ENCODE assay signal across 8 cellular contexts in the genomic region with DNA sequence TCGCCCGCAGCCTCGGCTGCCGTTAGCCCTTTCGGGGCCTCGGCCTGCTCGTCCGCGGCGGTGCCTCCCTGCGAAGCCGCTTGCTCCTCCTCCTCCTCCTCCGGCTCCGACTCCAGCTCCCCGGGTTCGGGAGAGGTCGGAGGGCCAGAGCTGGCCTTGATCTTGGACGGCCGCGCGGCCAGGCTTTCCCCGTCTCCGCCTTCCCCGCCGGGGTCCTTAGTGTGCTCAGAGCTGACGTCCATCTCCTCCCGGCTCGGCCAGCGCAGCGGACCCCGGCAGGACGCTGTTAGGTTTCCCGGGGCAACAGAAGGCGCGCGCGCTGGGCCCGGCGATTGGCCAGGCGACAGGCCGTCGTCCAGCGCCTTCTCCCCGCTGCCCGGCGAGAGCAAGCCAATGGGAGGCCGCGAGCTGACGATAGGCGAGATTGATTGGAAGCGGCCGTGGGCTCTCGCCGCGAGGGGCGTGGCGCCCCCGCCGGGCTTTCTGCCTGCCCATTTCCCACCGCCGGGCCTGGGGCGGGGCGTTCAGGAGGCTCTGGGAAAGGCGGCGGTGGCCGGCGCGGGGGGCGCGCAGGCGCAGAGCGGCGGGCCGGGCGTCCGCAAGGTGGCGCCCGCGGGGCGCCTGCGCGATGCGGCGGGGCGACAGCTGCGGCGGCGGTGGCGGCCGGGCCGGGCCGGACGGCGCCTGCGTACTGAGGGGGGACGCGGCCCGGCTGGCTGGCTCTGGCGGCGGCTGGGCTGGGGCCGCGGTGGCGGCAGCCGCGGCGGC. TPM values are rescaled to one million over a fixed set of nuclear protein-coding genes. Genes with fewer than 3 reads are reported as not detected.
DNase-seq lines count a peak whose midpoint lies in the region; ATAC-seq and TF ChIP-seq lines count a peak whose summit lies in the region.

A gene with protein sequence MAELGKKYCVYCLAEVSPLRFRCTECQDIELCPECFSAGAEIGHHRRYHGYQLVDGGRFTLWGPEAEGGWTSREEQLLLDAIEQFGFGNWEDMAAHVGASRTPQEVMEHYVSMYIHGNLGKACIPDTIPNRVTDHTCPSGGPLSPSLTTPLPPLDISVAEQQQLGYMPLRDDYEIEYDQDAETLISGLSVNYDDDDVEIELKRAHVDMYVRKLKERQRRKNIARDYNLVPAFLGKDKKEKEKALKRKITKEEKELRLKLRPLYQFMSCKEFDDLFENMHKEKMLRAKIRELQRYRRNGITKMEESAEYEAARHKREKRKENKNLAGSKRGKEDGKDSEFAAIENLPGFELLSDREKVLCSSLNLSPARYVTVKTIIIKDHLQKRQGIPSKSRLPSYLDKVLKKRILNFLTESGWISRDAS (plus strand): TSS at position 676 of the 768 bp plus-strand sequence. CDS start 208 bp downstream, outside the sequence.

- 0% methylated on average over 29 of the region's 106 CpGs for WGBS in suprapubic skin

- TF ChIP-seq POLR2A in NB4 (IDR thresholded peaks at IDR 0.05; ENCODE audit: extremely low read depth, insufficient read length): no peak
- no peak for TF ChIP-seq POLR2A in suprapubic skin (IDR thresholded peaks at IDR 0.05)

- H3K27ac ChIP-seq in SK-N-MC: no peak within 1 kb of the TSS
- peak within 1 kb of the TSS; percentile 92 for H3K27ac ChIP-seq in suprapubic skin

- TF ChIP-seq CTCF in NB4 (IDR thresholded peaks at IDR 0.05; ENCODE audit: low read depth, low read length) (no peak), suprapubic skin (IDR thresholded peaks at IDR 0.05) (peak; percentile 35 to 55)

- no peak for TF ChIP-seq EP300 in suprapubic skin (IDR thresholded peaks at IDR 0.05)

- ATAC-seq in HG02571 (IDR thresholded peaks at IDR 0.05; ENCODE audit: unreplicated experiment): peak; percentile 80

- no peaks in the 10 kb centered on the region for H3K27me3 ChIP-seq in suprapubic skin

- H3K36me3 ChIP-seq in SK-N-MC (ENCODE audit: insufficient read depth, low read length) (no peaks in the 10 kb centered on the region), suprapubic skin (no peaks in the 10 kb centered on the region)

- H3K9me3 ChIP-seq in SK-N-MC (ENCODE audit: low read depth, low read length) (no peaks in the 10 kb centered on the region), suprapubic skin (no peaks in the 10 kb centered on the region)

- peak within 1 kb of the TSS; percentile 79 for H3K9ac ChIP-seq in SK-N-MC (ENCODE audit: insufficient read length)

- H3K4me3 ChIP-seq in GM08714 (ENCODE audit: low read length) (peak within 1 kb of the TSS; percentile 95), NB4 (ENCODE audit: low read depth, low read length) (peak within 1 kb of the TSS; percentile 81), SK-N-MC (peak within 1 kb of the TSS; percentile 80), suprapubic skin (peak within 1 kb of the TSS; percentile 91)

- peaks cover 48% of the 10 kb centered on the region for H3K4me1 ChIP-seq in suprapubic skin

- DNase-seq in NB4 (ENCODE audit: low read depth) (peak; percentile 100), SK-N-MC (ENCODE audit: low read depth, low spot score) (peak; percentile 1), globus pallidus (ENCODE audit: low spot score) (peak; percentile 98), nucleus accumbens (lab: John Stamatoyannopoulos, UW) (peak; percentile 71 to 98 (median 93)), suprapubic skin (ENCODE audit: low spot score in 2 of 2) (peak; percentile 97 to 98)
- peak; percentile 93 for DNase-seq in activated naive CD4-positive, alpha-beta T cell treated with anti-CD3 and anti-CD28 coated beads, Interleukin-2, amount 50 U/mL, for 16 hours

RNA-seq across cellular contexts. Expression of the gene that starts here (rescaled TPM):
- total RNA-seq in suprapubic skin: 10 to 100 TPM; 17.5 to 26.6 (median 23.9) TPM

Comparison
In these comparisons a context has a peak if more than half of its experiments do, and no peak if none do; other contexts are left out.
1. DNase-seq: peak in every context shown above with its lines; median percentile 100 in NB4; 98 in globus pallidus; 98 in suprapubic skin; 93 in activated naive CD4-positive, alpha-beta T cell treated with anti-CD3 and anti-CD28 coated beads, Interleukin-2, amount 50 U/mL, for 16 hours; 93 in nucleus accumbens; 1 in SK-N-MC.